Comparison of ENCODE assay signal across 1 cellular context in genomic region chr14:31618884-31619283, GRCh38.
TF ChIP-seq lines count a peak whose summit lies in the region.
"Not testable (repeated sequence)": the region's sequence is repeated elsewhere in the genome, so short reads cannot be mapped to it uniquely, and the experiment has no call there.

No MANE protein-coding gene starts in this region.

TF ChIP-seq in HepG2, 621 proteins besides CTCF, POLR2A, EP300 and RAD21 (continued from another document and continues in another):
- TF ChIP-seq ZNF280D (CRISPR knock-in tag; IDR thresholded peaks at IDR 0.05) (peak; percentile 91), SOX5 (CRISPR knock-in tag; IDR thresholded peaks at IDR 0.05; ENCODE audit: borderline replicate concordance) (peak; percentile 74; the same call in 1 of the 2 replicates), ZNF12 (CRISPR knock-in tag; IDR thresholded peaks at IDR 0.05) (peak; percentile 68; the same call in 1 of the 2 replicates), FOXA3 (CRISPR knock-in tag; IDR thresholded peaks at IDR 0.05) (peak; percentile 76), ERF (CRISPR knock-in tag; IDR thresholded peaks at IDR 0.05) (0 out of 2 replicates have a peak, but pooled peaks have one; percentile 39), ZMYM2 (CRISPR knock-in tag; IDR thresholded peaks at IDR 0.05) (peak; percentile 45; the same call in 1 of the 2 replicates), FOXJ3 (CRISPR knock-in tag; IDR thresholded peaks at IDR 0.05; ENCODE audit: borderline replicate concordance) (peak; percentile 62; the same call in 1 of the 2 replicates), ZNF503 (CRISPR knock-in tag; IDR thresholded peaks at IDR 0.05) (peak; percentile 34; the same call in 1 of the 2 replicates), NCOA2 (CRISPR knock-in tag; IDR thresholded peaks at IDR 0.05) (peak; percentile 63; the same call in 1 of the 2 replicates), GATAD2A (CRISPR knock-in tag; IDR thresholded peaks at IDR 0.05) (peak; percentile 76), CREB1 (IDR thresholded peaks at IDR 0.05) (0 out of 2 replicates have a peak, but pooled peaks have one; percentile 13), KDM6A (CRISPR knock-in tag; IDR thresholded peaks at IDR 0.05; ENCODE audit: low read depth) (peak; percentile 44; the same call in 1 of the 2 replicates), THAP11 (CRISPR knock-in tag; IDR thresholded peaks at IDR 0.05) (0 out of 2 replicates have a peak, but pooled peaks have one; percentile 39), ATF7 (IDR thresholded peaks at IDR 0.05) (peak; percentile 86), ATF3 (CRISPR knock-in tag; IDR thresholded peaks at IDR 0.05) (peak; percentile 74), TARDBP (CRISPR knock-in tag; IDR thresholded peaks at IDR 0.05) (peak; percentile 40; the same call in 1 of the 2 replicates), SIX4 (CRISPR knock-in tag; IDR thresholded peaks at IDR 0.05) (0 out of 2 replicates have a peak, but pooled peaks have one; percentile 36), ZGPAT (CRISPR knock-in tag; IDR thresholded peaks at IDR 0.05) (peak; percentile 60), HOXA5 (CRISPR knock-in tag; IDR thresholded peaks at IDR 0.05) (0 out of 2 replicates have a peak, but pooled peaks have one; percentile 42), HOMEZ (CRISPR knock-in tag; IDR thresholded peaks at IDR 0.05; ENCODE audit: low read depth) (peak; percentile 95), RARA (CRISPR knock-in tag; IDR thresholded peaks at IDR 0.05) (peak; percentile 35; the same call in 1 of the 2 replicates), ZFP90 (CRISPR knock-in tag; IDR thresholded peaks at IDR 0.05; ENCODE audit: borderline replicate concordance) (0 out of 2 replicates have a peak, but pooled peaks have one; percentile 18), ATF2 (CRISPR knock-in tag; IDR thresholded peaks at IDR 0.05) (peak; percentile 88), ZNF644 (CRISPR knock-in tag; IDR thresholded peaks at IDR 0.05; ENCODE audit: low read depth) (peak; percentile 74; the same call in 1 of the 2 replicates), HDAC1 (CRISPR knock-in tag; IDR thresholded peaks at IDR 0.05) (0 out of 2 replicates have a peak, but pooled peaks have one; percentile 26), TEF (CRISPR knock-in tag; IDR thresholded peaks at IDR 0.05) (peak; percentile 61; the same call in 1 of the 2 replicates), ZNF362 (CRISPR knock-in tag; IDR thresholded peaks at IDR 0.05; ENCODE audit: borderline replicate concordance) (0 out of 2 replicates have a peak, but pooled peaks have one; percentile 36), MZF1 (CRISPR knock-in tag; IDR thresholded peaks at IDR 0.05; ENCODE audit: borderline replicate concordance) (0 out of 2 replicates have a peak, but pooled peaks have one; percentile 43), POGZ (CRISPR knock-in tag; IDR thresholded peaks at IDR 0.05) (peak; percentile 56), FOXP1 (IDR thresholded peaks at IDR 0.05) (0 out of 2 replicates have a peak, but pooled peaks have one; percentile 22), FOXP1 (CRISPR knock-in tag; IDR thresholded peaks at IDR 0.05) (peak; percentile 82), SOX6 (CRISPR knock-in tag; IDR thresholded peaks at IDR 0.05) (peak; percentile 60; the same call in 1 of the 2 replicates), CREM (IDR thresholded peaks at IDR 0.05) (peak; percentile 40; the same call in 1 of the 2 replicates), ISL2 (CRISPR knock-in tag; IDR thresholded peaks at IDR 0.05) (peak; percentile 45; the same call in 1 of the 2 replicates), ZNF792 (CRISPR knock-in tag; IDR thresholded peaks at IDR 0.05) (0 out of 2 replicates have a peak, but pooled peaks have one; percentile 43), KLF12 (CRISPR knock-in tag; IDR thresholded peaks at IDR 0.05; ENCODE audit: borderline replicate concordance) (0 out of 2 replicates have a peak, but pooled peaks have one; percentile 40), TCF7 (IDR thresholded peaks at IDR 0.05; ENCODE audit: low read depth) (peak; percentile 75), MED1 (CRISPR knock-in tag; IDR thresholded peaks at IDR 0.05) (peak; percentile 12; the same call in 1 of the 2 replicates), HMG20A (CRISPR knock-in tag; IDR thresholded peaks at IDR 0.05; ENCODE audit: borderline replicate concordance) (peak; percentile 21; the same call in 1 of the 2 replicates), FOXP4 (CRISPR knock-in tag; IDR thresholded peaks at IDR 0.05) (peak; percentile 66), BCL6 (CRISPR knock-in tag; IDR thresholded peaks at IDR 0.05) (peak; percentile 8; the same call in 1 of the 2 replicates), ZMYM4 (CRISPR knock-in tag; IDR thresholded peaks at IDR 0.05) (peak; percentile 57; the same call in 1 of the 2 replicates), SAP130 (CRISPR knock-in tag; IDR thresholded peaks at IDR 0.05; ENCODE audit: low read depth) (peak; percentile 50; the same call in 1 of the 2 replicates), FOXK1 (CRISPR knock-in tag; IDR thresholded peaks at IDR 0.05; ENCODE audit: borderline replicate concordance, low read depth) (peak; percentile 56), SOX13 (CRISPR knock-in tag; conservative IDR thresholded peaks at IDR 0.05 in 1 of 2, IDR thresholded peaks at IDR 0.05 in 1 of 2) (peak in 1 of 2 experiments; percentile 76; a peak in 2 of 4 replicates)
- TF ChIP-seq CREB1 (CRISPR knock-in tag; IDR thresholded peaks at IDR 0.05); ATF7 (CRISPR knock-in tag; IDR thresholded peaks at IDR 0.05); SOX6 (IDR thresholded peaks at IDR 0.05); CREM (CRISPR knock-in tag; IDR thresholded peaks at IDR 0.05); SOX13 (IDR thresholded peaks at IDR 0.05): not testable (repeated sequence)
